Comparison of ENCODE assay signal across 9 cellular contexts in the genomic region with DNA sequence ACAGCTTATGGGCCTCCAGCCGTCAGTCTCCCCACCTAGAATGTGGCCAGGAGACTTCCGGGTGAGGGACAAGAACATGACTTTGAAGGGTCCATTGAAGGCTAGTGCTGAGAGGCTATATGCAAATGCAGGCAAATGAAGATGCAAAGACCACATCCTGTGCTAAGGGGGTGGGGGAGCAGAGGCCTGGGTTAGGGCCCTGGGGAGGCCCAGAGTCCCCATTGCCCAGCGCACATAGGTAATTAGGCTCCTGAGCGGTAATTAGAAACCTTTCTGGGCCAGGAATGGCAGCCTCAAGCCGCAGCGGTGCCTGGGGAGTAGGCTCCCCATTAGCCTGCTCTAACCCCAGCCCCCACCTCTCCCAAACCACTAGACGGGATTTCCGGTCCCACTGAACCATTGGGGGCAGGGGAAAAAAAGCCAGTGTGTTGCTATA. TPM values are rescaled to one million over a fixed set of nuclear protein-coding genes. Genes with fewer than 3 reads are reported as not detected.
A peak's percentile ranks its signal among the peaks of the same experiment; 100 is the strongest.
DNase-seq lines count a peak whose midpoint lies in the region; ATAC-seq, FAIRE-seq and TF ChIP-seq lines count a peak whose summit lies in the region.
"Had no signal": no experiment of that assay in that cellular context is flagged by ENCODE, and none has a peak within 500 bp of the region (broad histone marks: within the 10 kb centered on the region; RNA-seq: fewer than 3 reads in every experiment).

No MANE protein-coding gene starts in this region.

- peak; percentile 39 for ATAC-seq in HG02981 (IDR thresholded peaks at IDR 0.05; ENCODE audit: unreplicated experiment)
- ATAC-seq in left colon = peak; percentile 12

- no peak for FAIRE-seq in D721Med (lab: Jason Lieb, UNC)
- FAIRE-seq: A204.1 had no signal

- peak; percentile 28 for DNase-seq in NCI-H1436 (lab: John Stamatoyannopoulos, UW)
- no peak for DNase-seq in NCI-H1436 treated with DMSO at 0.1 percent for 48 hours (lab: John Stamatoyannopoulos, UW)
- peak; percentile 64 for DNase-seq in activated CD4-positive, CD25-positive, alpha-beta regulatory T cell treated with anti-CD3 and anti-CD28 coated beads, Interleukin-2, amount 50 U/mL, for 72 hours
- peak in 1 of 2 donors; percentile 53 for DNase-seq in left colon
- DNase-seq in D721Med (ENCODE audit: insufficient read length, low spot score) = no peak
- DNase-seq in NCI-H1417 treated with DMSO at 0.1 percent for 48 hours (lab: John Stamatoyannopoulos, UW) = no peak
- DNase-seq in NCI-H146 treated with DMSO at 0.1 percent for 48 hours (lab: John Stamatoyannopoulos, UW; ENCODE audit: unreplicated experiment) = no peak

- no peak for TF ChIP-seq CTCF in D721Med (IDR thresholded peaks at IDR 0.05; ENCODE audit: insufficient read depth, missing control alignments)

- intact Hi-C loops in left colon (cut with DNase I, micrococcal nuclease) = no loop called here

RNA-seq across cellular contexts. Expression of a gene that starts 6.9 kb away (rescaled TPM):
- 10 to 100 TPM; 84.8 to 96.9 TPM for total RNA-seq in left colon

RNA-seq across cellular contexts. Expression of a gene that starts 23.9 kb away (rescaled TPM):
- total RNA-seq in left colon = under 1 TPM in 1 of 2 donors, not detected in 1; 0.40 TPM

RNA-seq across cellular contexts. Expression of a gene that starts 37.7 kb away (rescaled TPM):
- total RNA-seq in left colon = under 1 TPM in 1 of 2 donors, not detected in 1; 0.15 TPM

RNA-seq across cellular contexts. Expression of a gene that starts 40.1 kb away (rescaled TPM):
- not detected for total RNA-seq in left colon

RNA-seq across cellular contexts. Expression of a gene that starts 54.2 kb away (rescaled TPM):
- 10 to 100 TPM; 70.7 to 83.2 TPM for total RNA-seq in left colon

Comparison
In these comparisons a context has a peak if more than half of its experiments do, and no peak if none do; other contexts are left out.
1. DNase-seq: peak in NCI-H1436 (single experiment) and activated CD4-positive, CD25-positive, alpha-beta regulatory T cell treated with anti-CD3 and anti-CD28 coated beads, Interleukin-2, amount 50 U/mL, for 72 hours (single experiment); none in NCI-H1436 treated with DMSO at 0.1 percent for 48 hours (single experiment), D721Med (single experiment), NCI-H1417 treated with DMSO at 0.1 percent for 48 hours (single experiment) and NCI-H146 treated with DMSO at 0.1 percent for 48 hours (single experiment).